10 cellular contexts compared by ENCODE assay signal in the genomic region with DNA sequence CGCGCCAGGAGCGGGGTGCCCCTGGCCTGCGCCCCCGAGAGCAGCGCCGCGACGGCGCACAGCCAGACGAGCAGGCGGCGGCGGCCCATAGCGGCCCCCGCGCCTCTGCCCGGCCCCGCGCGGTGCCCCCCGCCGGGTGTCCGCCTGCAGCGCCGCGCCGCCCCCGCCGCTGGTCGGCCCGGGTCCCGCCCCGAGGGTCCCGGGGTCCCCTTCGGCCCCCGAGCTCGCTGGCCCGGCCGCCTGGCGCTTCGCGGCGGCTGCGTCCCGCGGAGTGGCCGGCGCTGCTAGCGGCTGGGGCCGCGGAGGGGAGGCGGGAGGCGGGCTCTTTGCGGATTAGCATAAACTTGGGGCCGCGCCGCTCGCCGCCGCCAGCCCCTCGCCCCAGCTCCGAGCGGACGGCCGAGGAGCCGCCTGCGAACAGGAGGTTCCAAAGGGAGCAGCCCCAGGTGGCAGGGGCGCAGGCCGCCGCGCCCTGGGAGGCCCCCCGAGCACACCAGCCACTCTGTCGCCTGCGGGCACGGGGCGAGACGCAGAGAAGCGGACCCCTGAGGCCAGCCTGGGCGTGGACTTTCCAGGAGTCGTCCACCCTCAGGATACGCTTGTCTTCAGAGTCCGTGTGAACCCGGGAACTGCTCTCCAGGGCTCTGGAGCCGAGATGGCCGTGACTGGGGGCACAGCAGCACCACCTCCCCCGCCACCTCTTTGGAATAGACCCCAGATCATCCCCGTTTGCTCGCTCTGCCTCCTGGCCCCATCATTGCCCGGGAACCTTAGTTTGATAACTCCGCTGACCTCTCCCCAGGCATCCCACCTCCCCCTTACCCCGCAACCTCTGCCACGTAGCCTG. TPM values are rescaled to one million over a fixed set of nuclear protein-coding genes. Genes with fewer than 3 reads are reported as not detected.
DNase-seq lines count a peak whose midpoint lies in the region; ATAC-seq, FAIRE-seq and TF ChIP-seq lines count a peak whose summit lies in the region.
"Had no signal": no experiment of that assay in that cellular context is flagged by ENCODE, and none has a peak within 500 bp of the region (broad histone marks: within the 10 kb centered on the region; RNA-seq: fewer than 3 reads in every experiment).

A gene with protein sequence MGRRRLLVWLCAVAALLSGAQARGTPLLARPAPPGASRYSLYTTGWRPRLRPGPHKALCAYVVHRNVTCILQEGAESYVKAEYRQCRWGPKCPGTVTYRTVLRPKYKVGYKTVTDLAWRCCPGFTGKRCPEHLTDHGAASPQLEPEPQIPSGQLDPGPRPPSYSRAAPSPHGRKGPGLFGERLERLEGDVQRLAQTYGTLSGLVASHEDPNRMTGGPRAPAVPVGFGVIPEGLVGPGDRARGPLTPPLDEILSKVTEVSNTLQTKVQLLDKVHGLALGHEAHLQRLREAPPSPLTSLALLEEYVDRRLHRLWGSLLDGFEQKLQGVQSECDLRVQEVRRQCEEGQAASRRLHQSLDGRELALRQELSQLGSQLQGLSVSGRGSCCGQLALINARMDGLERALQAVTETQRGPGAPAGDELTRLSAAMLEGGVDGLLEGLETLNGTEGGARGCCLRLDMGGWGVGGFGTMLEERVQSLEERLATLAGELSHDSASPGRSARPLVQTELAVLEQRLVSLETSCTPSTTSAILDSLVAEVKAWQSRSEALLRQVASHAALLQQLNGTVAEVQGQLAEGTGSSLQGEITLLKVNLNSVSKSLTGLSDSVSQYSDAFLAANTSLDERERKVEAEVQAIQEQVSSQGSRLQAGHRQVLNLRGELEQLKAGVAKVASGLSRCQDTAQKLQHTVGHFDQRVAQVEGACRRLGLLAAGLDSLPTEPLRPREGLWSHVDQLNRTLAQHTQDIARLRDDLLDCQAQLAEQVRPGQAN (minus strand): TSS at position 273 of the 847 bp plus-strand sequence. CDS start 184 bp downstream, at position 89.

- WGBS in mesodermal cell (ENCODE audit: insufficient coverage in 2 of 2), 2 experiments = 3 to 7% methylated on average over 77 to 86 of the region's 93 CpGs
- 13 to 28% methylated on average over 15 to 37 of the region's 93 CpGs for WGBS in upper lobe of left lung, 2 donors

- H3K4me1 Mint-ChIP-seq in activated naive CD4-positive, alpha-beta T cell treated with anti-CD3 and anti-CD28 coated beads, Interleukin-2, amount 10 ng/mL, durations not matched to agents 7 days and 5 days = peaks cover 5% of the 10 kb centered on the region
- no peaks in the 10 kb centered on the region for H3K4me1 Mint-ChIP-seq in astrocyte (ENCODE audit: low read depth, unreplicated experiment)

- ATAC-seq in upper lobe of left lung (ENCODE audit: low FRiP score in 2 of 2) = peak in 1 of 2 donors; percentile 7

- DNase-seq in activated naive CD4-positive, alpha-beta T cell treated with anti-CD3 and anti-CD28 coated beads, Interleukin-2, amount 10 ng/mL, durations not matched to agents 7 days and 5 days = no peak
- no peak for DNase-seq in activated naive CD4-positive, alpha-beta T cell treated with Interleukin-2 at 50 U/mL for 16 hours
- DNase-seq in astrocyte (ENCODE audit: low read depth) (no peak), upper lobe of left lung (peak in 1 of 2 donors; percentile 80), SIG-M5 (lab: John Stamatoyannopoulos, UW) (no peak), uterus (no peak), NCI-H2029 (lab: John Stamatoyannopoulos, UW) (no peak)
- DNase-seq: foreskin melanocyte, NCI-H1694 treated with DMSO at 0.1 percent for 48 hours had no signal

- H3K27me3 ChIP-seq in astrocyte (ENCODE audit: insufficient read depth, low read length) (peaks cover 31% of the 10 kb centered on the region), upper lobe of left lung (peaks cover 0 to 26% (median 11%) of the 10 kb centered on the region in 4 donors), uterus (no peaks in the 10 kb centered on the region)

- no peak for TF ChIP-seq POLR2A in upper lobe of left lung (IDR thresholded peaks at IDR 0.05)
- no peak for TF ChIP-seq POLR2A in uterus (IDR thresholded peaks at IDR 0.05)

- FAIRE-seq in astrocyte (lab: Jason Lieb, UNC) = no peak

- H3K4me3 ChIP-seq in astrocyte (ENCODE audit: insufficient read depth, low read depth, low read length) (peak within 1 kb of the TSS; percentile 17), mesodermal cell (ENCODE audit: extremely low read depth, insufficient read depth, low read length, poor library complexity, severe bottlenecking) (peak within 1 kb of the TSS; percentile 27), upper lobe of left lung (peak within 1 kb of the TSS in 3 of 4 donors; percentile 36 to 39 (median 38)), uterus (peak within 1 kb of the TSS in 1 of 2 donors; percentile 38)

- H3K79me2 ChIP-seq in astrocyte (ENCODE audit: insufficient read depth, low read length) = no peaks in the 10 kb centered on the region

- H3K36me3 Mint-ChIP-seq in activated naive CD4-positive, alpha-beta T cell treated with anti-CD3 and anti-CD28 coated beads, Interleukin-2, amount 10 ng/mL, durations not matched to agents 7 days and 5 days = no peaks in the 10 kb centered on the region
- H3K36me3 Mint-ChIP-seq in astrocyte (ENCODE audit: low read depth, unreplicated experiment) = peaks cover 4% of the 10 kb centered on the region

- H3K9ac ChIP-seq in astrocyte (ENCODE audit: low read length) = no peak within 1 kb of the TSS

- no peak within 1 kb of the TSS for H3K27ac ChIP-seq in astrocyte (ENCODE audit: low read depth, low read length)
- no peak within 1 kb of the TSS for H3K27ac ChIP-seq in mesodermal cell (ENCODE audit: low read depth, low read length, severe bottlenecking)
- H3K27ac ChIP-seq in upper lobe of left lung = no peak within 1 kb of the TSS
- H3K27ac ChIP-seq in uterus = no peak within 1 kb of the TSS

- H3K9me3 ChIP-seq in astrocyte (ENCODE audit: insufficient read depth, low read depth, low read length) = peaks cover 7% of the 10 kb centered on the region
- H3K9me3 ChIP-seq in mesodermal cell (ENCODE audit: control insufficient read depth, low read length) = no peaks in the 10 kb centered on the region
- H3K9me3 ChIP-seq in upper lobe of left lung = peaks cover 4 to 10% (median 8%) of the 10 kb centered on the region in 4 donors
- H3K9me3 ChIP-seq in uterus = no peaks in the 10 kb centered on the region

- no peak within 1 kb of the TSS for H3K27ac Mint-ChIP-seq in activated naive CD4-positive, alpha-beta T cell treated with anti-CD3 and anti-CD28 coated beads, Interleukin-2, amount 10 ng/mL, durations not matched to agents 7 days and 5 days
- no peak within 1 kb of the TSS for H3K27ac Mint-ChIP-seq in astrocyte (ENCODE audit: unreplicated experiment)

- H3K4me2 ChIP-seq in astrocyte (ENCODE audit: low read length) = peak within 1 kb of the TSS; percentile 67

- no peaks in the 10 kb centered on the region for H3K36me3 ChIP-seq in astrocyte (ENCODE audit: insufficient read depth, low read length)
- H3K36me3 ChIP-seq in mesodermal cell (ENCODE audit: control insufficient read depth, insufficient read depth, low read length) = no peaks in the 10 kb centered on the region
- H3K36me3 ChIP-seq in upper lobe of left lung = no peaks in the 10 kb centered on the region
- no peaks in the 10 kb centered on the region for H3K36me3 ChIP-seq in uterus

- peaks cover 5% of the 10 kb centered on the region for H3K9me3 Mint-ChIP-seq in activated naive CD4-positive, alpha-beta T cell treated with anti-CD3 and anti-CD28 coated beads, Interleukin-2, amount 10 ng/mL, durations not matched to agents 7 days and 5 days
- H3K9me3 Mint-ChIP-seq in astrocyte (ENCODE audit: unreplicated experiment) = peaks cover 10% of the 10 kb centered on the region

- intact Hi-C loops in uterus (cut with DNase I; ENCODE audit: low total_unique reads) = no loop called here

- peak within 1 kb of the TSS; percentile 56 for H2AFZ ChIP-seq in astrocyte (ENCODE audit: low read depth, low read length)

- H4K20me1 ChIP-seq in astrocyte (ENCODE audit: insufficient read depth, low read length) = no peaks in the 10 kb centered on the region

- CTCF ChIA-PET in activated naive CD4-positive, alpha-beta T cell treated with anti-CD3 and anti-CD28 coated beads, Interleukin-2, amount 10 ng/mL, durations not matched to agents 7 days and 5 days (lab: Charles Lee) = no interaction called here

- H3K27me3 Mint-ChIP-seq in activated naive CD4-positive, alpha-beta T cell treated with anti-CD3 and anti-CD28 coated beads, Interleukin-2, amount 10 ng/mL, durations not matched to agents 7 days and 5 days = peaks cover 60% of the 10 kb centered on the region
- H3K27me3 Mint-ChIP-seq in astrocyte (ENCODE audit: low read depth, unreplicated experiment) = peaks cover 40% of the 10 kb centered on the region

- peak within 1 kb of the TSS; percentile 38 for H3K4me3 Mint-ChIP-seq in activated naive CD4-positive, alpha-beta T cell treated with anti-CD3 and anti-CD28 coated beads, Interleukin-2, amount 10 ng/mL, durations not matched to agents 7 days and 5 days
- peak within 1 kb of the TSS; percentile 75 for H3K4me3 Mint-ChIP-seq in astrocyte (ENCODE audit: unreplicated experiment)

- TF ChIP-seq CTCF in astrocyte (IDR thresholded peaks at IDR 0.05; ENCODE audit: insufficient read depth, low read depth, low read length) (no peak), upper lobe of left lung (IDR thresholded peaks at IDR 0.05) (no peak), uterus (IDR thresholded peaks at IDR 0.05) (no peak)

- TF ChIP-seq EP300 in upper lobe of left lung (IDR thresholded peaks at IDR 0.05) = no peak

- no peaks in the 10 kb centered on the region for H3K4me1 ChIP-seq in astrocyte (ENCODE audit: insufficient read depth, low read length)
- H3K4me1 ChIP-seq in mesodermal cell (ENCODE audit: control insufficient read depth, insufficient read depth, low read length, poor library complexity, severe bottlenecking) = no peaks in the 10 kb centered on the region
- peaks cover 8 to 16% (median 10%) of the 10 kb centered on the region in 4 donors for H3K4me1 ChIP-seq in upper lobe of left lung
- peaks cover 0 to 5% of the 10 kb centered on the region in 2 donors for H3K4me1 ChIP-seq in uterus

RNA-seq across cellular contexts. Expression of the gene that starts here (rescaled TPM):
- 0.20 TPM in 1 of 2 replicates, not detected in the other for total RNA-seq in astrocyte
- 1.8 TPM for polyA plus RNA-seq in mesodermal cell (2013, experiment 1 of 2)
- polyA plus RNA-seq in mesodermal cell (2013, experiment 2 of 2) = 1.5 TPM
- under 1 TPM in 4 of 6 donors, not detected in 2; 0.06 to 0.61 (median 0.16) TPM for total RNA-seq in upper lobe of left lung
- 10 to 100 TPM in 1 of 4 donors, 1 to 10 TPM in 1, under 1 TPM in 2; 0.29 to 53.0 (median 2.4) TPM for total RNA-seq in uterus
